Comparison of ENCODE assay signal across 1 cellular context in the genomic region with DNA sequence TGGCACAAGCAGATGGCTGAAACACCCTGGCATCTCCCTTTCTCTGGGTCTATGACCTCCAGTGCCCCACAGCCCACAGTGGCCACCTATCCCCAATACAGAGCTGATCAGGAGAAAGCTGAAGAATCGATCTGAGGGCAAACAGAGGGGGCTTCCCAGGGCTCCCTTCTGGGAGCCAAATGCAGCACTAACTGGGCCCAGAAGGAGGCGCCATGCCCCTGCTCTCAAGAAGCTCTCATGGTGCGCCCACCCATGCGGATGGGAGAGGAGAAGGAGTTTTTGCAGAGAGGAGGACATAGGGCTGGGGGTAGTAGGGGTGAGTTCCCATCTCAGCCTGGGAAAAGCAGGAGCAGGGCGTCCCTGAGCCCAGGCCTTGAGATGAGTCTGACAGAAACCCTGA.
TF ChIP-seq lines count a peak whose summit lies in the region.

No MANE protein-coding gene starts in this region.

TF ChIP-seq in GM23338, 12 proteins besides CTCF, POLR2A, EP300 and RAD21 (continued from another document):
- TF ChIP-seq, protein P1, sequence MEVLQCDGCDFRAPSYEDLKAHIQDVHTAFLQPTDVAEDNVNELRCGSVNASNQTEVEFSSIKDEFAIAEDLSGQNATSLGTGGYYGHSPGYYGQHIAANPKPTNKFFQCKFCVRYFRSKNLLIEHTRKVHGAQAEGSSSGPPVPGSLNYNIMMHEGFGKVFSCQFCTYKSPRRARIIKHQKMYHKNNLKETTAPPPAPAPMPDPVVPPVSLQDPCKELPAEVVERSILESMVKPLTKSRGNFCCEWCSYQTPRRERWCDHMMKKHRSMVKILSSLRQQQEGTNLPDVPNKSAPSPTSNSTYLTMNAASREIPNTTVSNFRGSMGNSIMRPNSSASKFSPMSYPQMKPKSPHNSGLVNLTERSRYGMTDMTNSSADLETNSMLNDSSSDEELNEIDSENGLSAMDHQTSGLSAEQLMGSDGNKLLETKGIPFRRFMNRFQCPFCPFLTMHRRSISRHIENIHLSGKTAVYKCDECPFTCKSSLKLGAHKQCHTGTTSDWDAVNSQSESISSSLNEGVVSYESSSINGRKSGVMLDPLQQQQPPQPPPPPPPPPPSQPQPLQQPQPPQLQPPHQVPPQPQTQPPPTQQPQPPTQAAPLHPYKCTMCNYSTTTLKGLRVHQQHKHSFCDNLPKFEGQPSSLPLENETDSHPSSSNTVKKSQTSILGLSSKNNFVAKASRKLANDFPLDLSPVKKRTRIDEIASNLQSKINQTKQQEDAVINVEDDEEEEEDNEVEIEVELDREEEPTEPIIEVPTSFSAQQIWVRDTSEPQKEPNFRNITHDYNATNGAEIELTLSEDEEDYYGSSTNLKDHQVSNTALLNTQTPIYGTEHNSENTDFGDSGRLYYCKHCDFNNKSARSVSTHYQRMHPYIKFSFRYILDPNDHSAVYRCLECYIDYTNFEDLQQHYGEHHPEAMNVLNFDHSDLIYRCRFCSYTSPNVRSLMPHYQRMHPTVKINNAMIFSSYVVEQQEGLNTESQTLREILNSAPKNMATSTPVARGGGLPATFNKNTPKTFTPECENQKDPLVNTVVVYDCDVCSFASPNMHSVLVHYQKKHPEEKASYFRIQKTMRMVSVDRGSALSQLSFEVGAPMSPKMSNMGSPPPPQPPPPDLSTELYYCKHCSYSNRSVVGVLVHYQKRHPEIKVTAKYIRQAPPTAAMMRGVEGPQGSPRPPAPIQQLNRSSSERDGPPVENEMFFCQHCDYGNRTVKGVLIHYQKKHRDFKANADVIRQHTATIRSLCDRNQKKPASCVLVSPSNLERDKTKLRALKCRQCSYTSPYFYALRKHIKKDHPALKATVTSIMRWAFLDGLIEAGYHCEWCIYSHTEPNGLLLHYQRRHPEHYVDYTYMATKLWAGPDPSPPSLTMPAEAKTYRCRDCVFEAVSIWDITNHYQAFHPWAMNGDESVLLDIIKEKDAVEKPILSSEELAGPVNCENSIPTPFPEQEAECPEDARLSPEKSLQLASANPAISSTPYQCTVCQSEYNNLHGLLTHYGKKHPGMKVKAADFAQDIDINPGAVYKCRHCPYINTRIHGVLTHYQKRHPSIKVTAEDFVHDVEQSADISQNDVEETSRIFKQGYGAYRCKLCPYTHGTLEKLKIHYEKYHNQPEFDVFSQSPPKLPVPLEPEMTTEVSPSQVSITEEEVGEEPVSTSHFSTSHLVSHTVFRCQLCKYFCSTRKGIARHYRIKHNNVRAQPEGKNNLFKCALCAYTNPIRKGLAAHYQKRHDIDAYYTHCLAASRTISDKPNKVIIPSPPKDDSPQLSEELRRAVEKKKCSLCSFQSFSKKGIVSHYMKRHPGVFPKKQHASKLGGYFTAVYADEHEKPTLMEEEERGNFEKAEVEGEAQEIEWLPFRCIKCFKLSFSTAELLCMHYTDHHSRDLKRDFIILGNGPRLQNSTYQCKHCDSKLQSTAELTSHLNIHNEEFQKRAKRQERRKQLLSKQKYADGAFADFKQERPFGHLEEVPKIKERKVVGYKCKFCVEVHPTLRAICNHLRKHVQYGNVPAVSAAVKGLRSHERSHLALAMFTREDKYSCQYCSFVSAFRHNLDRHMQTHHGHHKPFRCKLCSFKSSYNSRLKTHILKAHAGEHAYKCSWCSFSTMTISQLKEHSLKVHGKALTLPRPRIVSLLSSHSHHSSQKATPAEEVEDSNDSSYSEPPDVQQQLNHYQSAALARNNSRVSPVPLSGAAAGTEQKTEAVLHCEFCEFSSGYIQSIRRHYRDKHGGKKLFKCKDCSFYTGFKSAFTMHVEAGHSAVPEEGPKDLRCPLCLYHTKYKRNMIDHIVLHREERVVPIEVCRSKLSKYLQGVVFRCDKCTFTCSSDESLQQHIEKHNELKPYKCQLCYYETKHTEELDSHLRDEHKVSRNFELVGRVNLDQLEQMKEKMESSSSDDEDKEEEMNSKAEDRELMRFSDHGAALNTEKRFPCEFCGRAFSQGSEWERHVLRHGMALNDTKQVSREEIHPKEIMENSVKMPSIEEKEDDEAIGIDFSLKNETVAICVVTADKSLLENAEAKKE (CRISPR knock-in tag; IDR thresholded peaks at IDR 0.05) = no peak
- no peak for TF ChIP-seq STAT1 (IDR thresholded peaks at IDR 0.05; ENCODE audit: unreplicated experiment)
- TF ChIP-seq CREB1 (CRISPR knock-in tag; IDR thresholded peaks at IDR 0.05; ENCODE audit: low read depth) = no peak
- TF ChIP-seq, protein P2, sequence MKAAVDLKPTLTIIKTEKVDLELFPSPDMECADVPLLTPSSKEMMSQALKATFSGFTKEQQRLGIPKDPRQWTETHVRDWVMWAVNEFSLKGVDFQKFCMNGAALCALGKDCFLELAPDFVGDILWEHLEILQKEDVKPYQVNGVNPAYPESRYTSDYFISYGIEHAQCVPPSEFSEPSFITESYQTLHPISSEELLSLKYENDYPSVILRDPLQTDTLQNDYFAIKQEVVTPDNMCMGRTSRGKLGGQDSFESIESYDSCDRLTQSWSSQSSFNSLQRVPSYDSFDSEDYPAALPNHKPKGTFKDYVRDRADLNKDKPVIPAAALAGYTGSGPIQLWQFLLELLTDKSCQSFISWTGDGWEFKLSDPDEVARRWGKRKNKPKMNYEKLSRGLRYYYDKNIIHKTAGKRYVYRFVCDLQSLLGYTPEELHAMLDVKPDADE (IDR thresholded peaks at IDR 0.05) = no peak
- TF ChIP-seq ZNF331 (CRISPR knock-in tag; IDR thresholded peaks at IDR 0.05; ENCODE audit: low read depth) = no peak
- TF ChIP-seq, protein P3, sequence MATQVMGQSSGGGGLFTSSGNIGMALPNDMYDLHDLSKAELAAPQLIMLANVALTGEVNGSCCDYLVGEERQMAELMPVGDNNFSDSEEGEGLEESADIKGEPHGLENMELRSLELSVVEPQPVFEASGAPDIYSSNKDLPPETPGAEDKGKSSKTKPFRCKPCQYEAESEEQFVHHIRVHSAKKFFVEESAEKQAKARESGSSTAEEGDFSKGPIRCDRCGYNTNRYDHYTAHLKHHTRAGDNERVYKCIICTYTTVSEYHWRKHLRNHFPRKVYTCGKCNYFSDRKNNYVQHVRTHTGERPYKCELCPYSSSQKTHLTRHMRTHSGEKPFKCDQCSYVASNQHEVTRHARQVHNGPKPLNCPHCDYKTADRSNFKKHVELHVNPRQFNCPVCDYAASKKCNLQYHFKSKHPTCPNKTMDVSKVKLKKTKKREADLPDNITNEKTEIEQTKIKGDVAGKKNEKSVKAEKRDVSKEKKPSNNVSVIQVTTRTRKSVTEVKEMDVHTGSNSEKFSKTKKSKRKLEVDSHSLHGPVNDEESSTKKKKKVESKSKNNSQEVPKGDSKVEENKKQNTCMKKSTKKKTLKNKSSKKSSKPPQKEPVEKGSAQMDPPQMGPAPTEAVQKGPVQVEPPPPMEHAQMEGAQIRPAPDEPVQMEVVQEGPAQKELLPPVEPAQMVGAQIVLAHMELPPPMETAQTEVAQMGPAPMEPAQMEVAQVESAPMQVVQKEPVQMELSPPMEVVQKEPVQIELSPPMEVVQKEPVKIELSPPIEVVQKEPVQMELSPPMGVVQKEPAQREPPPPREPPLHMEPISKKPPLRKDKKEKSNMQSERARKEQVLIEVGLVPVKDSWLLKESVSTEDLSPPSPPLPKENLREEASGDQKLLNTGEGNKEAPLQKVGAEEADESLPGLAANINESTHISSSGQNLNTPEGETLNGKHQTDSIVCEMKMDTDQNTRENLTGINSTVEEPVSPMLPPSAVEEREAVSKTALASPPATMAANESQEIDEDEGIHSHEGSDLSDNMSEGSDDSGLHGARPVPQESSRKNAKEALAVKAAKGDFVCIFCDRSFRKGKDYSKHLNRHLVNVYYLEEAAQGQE (IDR thresholded peaks at IDR 0.05; ENCODE audit: unreplicated experiment) = no peak
- no peak for TF ChIP-seq JUNB (IDR thresholded peaks at IDR 0.05; ENCODE audit: unreplicated experiment)
- TF ChIP-seq EZH2phosphoT487 (IDR thresholded peaks at IDR 0.05; ENCODE audit: unreplicated experiment) = no peak
- no peak for TF ChIP-seq POLR2AphosphoS5 (IDR thresholded peaks at IDR 0.05; ENCODE audit: low read depth)
- no peak for TF ChIP-seq EZH2 (IDR thresholded peaks at IDR 0.05; ENCODE audit: low read depth, unreplicated experiment)
